ENCODE assay signal across 18 cellular contexts in genomic region chr2:203149194-203149593, GRCh38.
A peak's percentile ranks its signal among the peaks of the same experiment; 100 is the strongest.
DNase-seq lines count a peak whose midpoint lies in the region; ATAC-seq, FAIRE-seq and TF ChIP-seq lines count a peak whose summit lies in the region.
"Had no signal": no experiment of that assay in that cellular context is flagged by ENCODE, and none has a peak within 500 bp of the region (broad histone marks: within the 10 kb centered on the region; RNA-seq: fewer than 3 reads in every experiment).

No MANE protein-coding gene starts in this region.

- no peak for TF ChIP-seq RAD21 in liver (IDR thresholded peaks at IDR 0.05)
- TF ChIP-seq RAD21 in HepG2 (CRISPR knock-in tag; IDR thresholded peaks at IDR 0.05): no peak

- H3K79me2 ChIP-seq in HepG2 (ENCODE audit: insufficient read depth, low read length): no peaks in the 10 kb centered on the region

- TF ChIP-seq EP300 in HepG2 (IDR thresholded peaks at IDR 0.05; ENCODE audit: low read depth in 2 of 2, low read length in 2 of 2) (no peak), HepG2 (CRISPR knock-in tag; IDR thresholded peaks at IDR 0.05; ENCODE audit: borderline replicate concordance) (no peak)

- no peak for FAIRE-seq in HepG2 (lab: Jason Lieb, UNC)
- FAIRE-seq: A549, D721Med, GM19239 had no signal

- no peak overlapping the region for H3K9ac ChIP-seq in liver (ENCODE audit: low read depth in 1 of 2, low read length in 2 of 2)
- no peak overlapping the region for H3K9ac ChIP-seq in HepG2 (ENCODE audit: insufficient read depth, low read depth, low read length)
- H3K9ac ChIP-seq: BLaER1 treated with 17β-estradiol and CSF1 and Interleukin-3, amounts not matched to agents 10 nM and 100 nM had no signal

- H3K9me3 ChIP-seq in liver (ENCODE audit: control insufficient read depth in 4 of 4, low read length in 3 of 4) (no peaks in the 10 kb centered on the region), HepG2 (ENCODE audit: low read length) (no peaks in the 10 kb centered on the region), right lobe of liver (no peaks in the 10 kb centered on the region)
- H3K9me3 ChIP-seq: A549; BLaER1 treated with 17β-estradiol and CSF1 and Interleukin-3, amounts not matched to agents 10 nM and 100 nM; Caco-2 had no signal

- no peak overlapping the region for H3K4me3 ChIP-seq in liver (ENCODE audit: low read depth in 1 of 3, low read length in 3 of 3)
- H3K4me3 ChIP-seq in HepG2 (replicated peaks in 1 of 3; ENCODE audit: insufficient read depth in 1 of 3, low read depth in 2 of 3, low read length in 3 of 3): no peak overlapping the region
- H3K4me3 ChIP-seq in right lobe of liver: no peak overlapping the region
- H3K4me3 ChIP-seq: A549; BLaER1 treated with 17β-estradiol and CSF1 and Interleukin-3, amounts not matched to agents 10 nM and 100 nM had no signal

- H3K4me1 ChIP-seq in liver (ENCODE audit: control insufficient read depth in 4 of 4, insufficient read depth in 4 of 4, low read length in 3 of 4): peaks cover 0 to 4% (median 0%) of the 10 kb centered on the region in 4 donors
- H3K4me1 ChIP-seq in HepG2 (ENCODE audit: insufficient read depth, low read length): no peaks in the 10 kb centered on the region
- H3K4me1 ChIP-seq in right lobe of liver: peaks cover 0 to 12% (median 5%) of the 10 kb centered on the region in 4 donors
- H3K4me1 ChIP-seq: A549, Caco-2 had no signal

- no peaks in the 10 kb centered on the region for H4K20me1 ChIP-seq in HepG2 (ENCODE audit: insufficient read depth, low read length)
- H4K20me1 ChIP-seq: BLaER1 treated with 17β-estradiol and CSF1 and Interleukin-3, amounts not matched to agents 10 nM and 100 nM had no signal

- in situ Hi-C loops in HepG2 (cut with HindIII; ENCODE audit: extremely low pct_ligation_motif_present, low pct_unique_long_range_greater_than_20kb): loop anchor here (25.0 kb wide), 1 partner anchor 562 kb away; no protein-coding TSS in a partner anchor

- H3K27me3 ChIP-seq in liver (ENCODE audit: control insufficient read depth in 4 of 4, insufficient read depth in 4 of 4, low read length in 3 of 4) (no peaks in the 10 kb centered on the region), HepG2 (ENCODE audit: control insufficient read depth in 1 of 2, insufficient read depth in 2 of 2, low read length in 2 of 2) (no peaks in the 10 kb centered on the region), right lobe of liver (no peaks in the 10 kb centered on the region)
- H3K27me3 ChIP-seq: BLaER1 treated with 17β-estradiol and CSF1 and Interleukin-3, amounts not matched to agents 10 nM and 100 nM had no signal

- no peak for ATAC-seq in HepG2
- ATAC-seq in right lobe of liver: peak; percentile 65 to 86 (median 73)
- ATAC-seq: A549; CD8-positive, alpha-beta T cell had no signal

- CTCF ChIA-PET in HepG2 (lab: Yijun Ruan, JAX; ENCODE audit: low intra/inter-chr PET ratio, low total read pairs): no interaction called here

- intact Hi-C loops in HepG2 (cut with micrococcal nuclease; ENCODE audit: unreplicated experiment) (no loop called here), right lobe of liver (cut with DNase I) (no loop called here)

- no peak overlapping the region for H2AFZ ChIP-seq in HepG2 (ENCODE audit: low read length)

- no peak overlapping the region for H3K27ac ChIP-seq in liver (ENCODE audit: low read depth in 1 of 2, low read length in 2 of 2)
- no peak overlapping the region for H3K27ac ChIP-seq in HepG2 (ENCODE audit: extremely low read length, insufficient read depth, low read length)
- H3K27ac ChIP-seq in right lobe of liver: peak overlapping the region in 2 of 3 donors; percentile 16 to 17
- H3K27ac ChIP-seq: 22Rv1; A549; BLaER1 treated with 17β-estradiol and CSF1 and Interleukin-3, amounts not matched to agents 10 nM and 100 nM; C4-2B had no signal

- H3K4me2 ChIP-seq in HepG2 (ENCODE audit: low read depth, low read length): no peak overlapping the region
- H3K4me2 ChIP-seq: A549; BLaER1 treated with 17β-estradiol and CSF1 and Interleukin-3, amounts not matched to agents 10 nM and 100 nM had no signal

- WGBS in liver: 29% methylated on average over 1 of the region's 1 CpG
- WGBS in HepG2 (ENCODE audit: low lambda C conversion rate): 80% methylated on average over 1 of the region's 1 CpG
- WGBS in right lobe of liver (ENCODE audit: insufficient coverage, low coverage, low lambda C conversion rate, missing lambda C conversion rate): 21% methylated on average over 1 of the region's 1 CpG

- no peak for TF ChIP-seq POLR2A in HepG2 (IDR thresholded peaks at IDR 0.05; ENCODE audit: insufficient read depth in 1 of 2, low read depth in 2 of 2, low read length in 2 of 2)
- no peak for TF ChIP-seq POLR2A in right lobe of liver (IDR thresholded peaks at IDR 0.05)

- H3K36me3 ChIP-seq in liver (ENCODE audit: control insufficient read depth in 4 of 4, insufficient read depth in 3 of 4, low read depth in 1 of 4, low read length in 3 of 4): peaks cover 2 to 12% (median 4%) of the 10 kb centered on the region in 4 donors
- peaks cover 3 to 4% of the 10 kb centered on the region in 2 experiments; a peak in 3 of 5 replicates for H3K36me3 ChIP-seq in HepG2 (replicated peaks in 1 of 2; ENCODE audit: control insufficient read depth in 1 of 2, insufficient read depth in 2 of 2, low read length in 2 of 2)
- H3K36me3 ChIP-seq in right lobe of liver: peaks cover 0 to 10% (median 0%) of the 10 kb centered on the region in 4 donors

- no peak for TF ChIP-seq CTCF in liver (IDR thresholded peaks at IDR 0.05; ENCODE audit: low read depth, low read length, missing input control)
- no peak for TF ChIP-seq CTCF in HepG2 (CRISPR knock-in tag; IDR thresholded peaks at IDR 0.05)
- no peak for TF ChIP-seq CTCF in right lobe of liver (IDR thresholded peaks at IDR 0.05)

- POLR2A ChIA-PET in HepG2 (lab: Yijun Ruan, JAX): no interaction called here

- no TSS peak for BruUV-seq in HepG2 (replicated peaks; lab: Mats Ljungman, UMichigan)

- DNase-seq in HepG2 (ENCODE audit: low spot score) (no peak), right lobe of liver (no peak), hypothalamus (lab: John Stamatoyannopoulos, UW) (no peak), NCI-H146 (lab: John Stamatoyannopoulos, UW) (no peak)
- DNase-seq: AML-193; Caco-2; Calu3; CD4-positive, alpha-beta T cell; CD8-positive, alpha-beta T cell; DMS79 treated with DMSO at 0.1 percent for 48 hours; GF-D8 had no signal

TF ChIP-seq in liver, 16 proteins besides CTCF, POLR2A, EP300 and RAD21:
- TF ChIP-seq FOXA2 (IDR thresholded peaks at IDR 0.05) (no peak), FOXA1 (IDR thresholded peaks at IDR 0.05) (no peak), ATF3 (IDR thresholded peaks at IDR 0.05) (no peak), HNF4A (conservative IDR thresholded peaks at IDR 0.05) (peak; percentile 75 to 86), HNF4G (IDR thresholded peaks at IDR 0.05) (peak; percentile 39), RXRA (IDR thresholded peaks at IDR 0.05) (peak; percentile 66 to 79), TAF1 (conservative IDR thresholded peaks at IDR 0.05) (no peak), YY1 (IDR thresholded peaks at IDR 0.05) (no peak), SP1 (IDR thresholded peaks at IDR 0.05) (peak; percentile 53), MAX (IDR thresholded peaks at IDR 0.05) (no peak)
TF ChIP-seq in liver: peak in this region for 4.

TF ChIP-seq in HepG2, 621 proteins besides CTCF, POLR2A, EP300 and RAD21 (continues in another document):
- TF ChIP-seq AHR (CRISPR knock-in tag; IDR thresholded peaks at IDR 0.05): no peak
- no peak for TF ChIP-seq ZNF660 (CRISPR knock-in tag; IDR thresholded peaks at IDR 0.05; ENCODE audit: borderline replicate concordance, low read depth)
- TF ChIP-seq ZBTB20 (CRISPR knock-in tag; IDR thresholded peaks at IDR 0.05; ENCODE audit: borderline replicate concordance, low read depth): no peak
- TF ChIP-seq ERF (CRISPR knock-in tag; IDR thresholded peaks at IDR 0.05): no peak
- TF ChIP-seq FOXK1 (CRISPR knock-in tag; IDR thresholded peaks at IDR 0.05; ENCODE audit: borderline replicate concordance, low read depth): no peak
- TF ChIP-seq HDAC1 (CRISPR knock-in tag; IDR thresholded peaks at IDR 0.05): no peak
- TF ChIP-seq MTA1 (CRISPR knock-in tag; IDR thresholded peaks at IDR 0.05; ENCODE audit: borderline replicate concordance): no peak
- TF ChIP-seq PAXIP1 (CRISPR knock-in tag; conservative IDR thresholded peaks at IDR 0.05): no peak
- TF ChIP-seq HMG20B (CRISPR knock-in tag; conservative IDR thresholded peaks at IDR 0.05): no peak
- TF ChIP-seq ZNF235 (CRISPR knock-in tag; IDR thresholded peaks at IDR 0.05; ENCODE audit: borderline replicate concordance): no peak
- TF ChIP-seq TSC22D2 (CRISPR knock-in tag; IDR thresholded peaks at IDR 0.05; ENCODE audit: borderline replicate concordance): no peak
- TF ChIP-seq ZNF737 (CRISPR knock-in tag; IDR thresholded peaks at IDR 0.05; ENCODE audit: borderline replicate concordance): no peak
- no peak for TF ChIP-seq MATR3 (CRISPR knock-in tag; IDR thresholded peaks at IDR 0.05)
- no peak for TF ChIP-seq ZFP36 (IDR thresholded peaks at IDR 0.05; ENCODE audit: borderline replicate concordance, low read depth, low read length, partially characterized antibody)

Comparison
In these comparisons a context has a peak if more than half of its experiments do, and no peak if none do; other contexts are left out.
1. H3K27ac ChIP-seq: peak in right lobe of liver (2 of 3); none in liver (0 of 2) and HepG2 (single experiment).